Comparison of ENCODE assay signal across 25 cellular contexts in the genomic region with DNA sequence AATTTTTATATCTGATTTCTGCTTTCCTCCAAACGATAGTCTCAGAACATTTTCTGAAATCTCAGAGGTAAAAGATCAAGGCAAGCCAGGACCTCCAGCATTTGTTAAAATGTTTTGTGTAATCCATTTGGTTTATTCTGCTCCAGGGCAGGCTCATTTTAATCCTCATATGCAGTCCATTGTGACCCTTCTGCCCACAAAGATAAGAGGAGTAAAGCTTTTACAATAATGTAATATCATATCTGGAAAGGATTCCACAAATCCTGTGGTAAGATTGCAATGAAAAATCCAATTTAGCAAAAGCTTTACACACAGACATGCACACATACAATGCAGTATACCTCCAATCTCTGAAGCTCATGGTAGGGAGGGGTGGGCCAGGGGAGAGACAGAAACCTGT. TPM values are rescaled to one million over a fixed set of nuclear protein-coding genes. Genes with fewer than 3 reads are reported as not detected.
DNase-seq lines count a peak whose midpoint lies in the region; ATAC-seq, FAIRE-seq and TF ChIP-seq lines count a peak whose summit lies in the region.
"Had no signal": no experiment of that assay in that cellular context is flagged by ENCODE, and none has a peak within 500 bp of the region (broad histone marks: within the 10 kb centered on the region; RNA-seq: fewer than 3 reads in every experiment).

No MANE protein-coding gene starts in this region.

- H3K9me1 ChIP-seq in K562 (ENCODE audit: control insufficient read depth, insufficient read depth, low read length): no peaks in the 10 kb centered on the region

- H3K36me3 Mint-ChIP-seq in CD8-positive, alpha-beta T cell: no peaks in the 10 kb centered on the region
- H3K36me3 Mint-ChIP-seq: CD14-positive monocyte; CD4-positive, alpha-beta memory T cell; CD4-positive, CD25-positive, alpha-beta regulatory T cell had no signal

- H3K4me2 ChIP-seq in PC-9: peak overlapping the region; percentile 87
- peak overlapping the region; percentile 79 for H3K4me2 ChIP-seq in K562 (ENCODE audit: insufficient read depth, low read length)
- H3K4me2 ChIP-seq: BLaER1 had no signal

- FAIRE-seq in K562 (lab: Jason Lieb, UNC) (no peak), urothelium cell line (lab: Jason Lieb, UNC) (peak; percentile 35)
- FAIRE-seq: A204.1, D721Med, G401.6, GM12891, GM19239 had no signal

- DNase-seq in NCI-H226 (peak; percentile 55), PC-9 (no peak), K562 (ENCODE audit: extremely low read depth in 1 of 4, low spot score in 3 of 4) (no peak), urothelium cell line (ENCODE audit: low spot score) (no peak), HuH-7.5 (ENCODE audit: low spot score) (no peak), left lobe of liver (ENCODE audit: low spot score) (no peak)
- DNase-seq in CD8-positive, alpha-beta T cell: no peak
- DNase-seq: 8988T; ACHN; BE2C; C1 segment of cervical spinal cord; Caco-2; Calu3; CD4-positive, alpha-beta memory T cell; CD4-positive, CD25-positive, alpha-beta regulatory T cell; DMS79 treated with DMSO at 0.1 percent for 48 hours; GF-D8 had no signal

- in situ Hi-C loops in K562 (cut with MboI): no loop called here

- no TSS peak for BruUV-seq in PC-9 (replicated peaks; lab: Mats Ljungman, UMichigan)
- no TSS peak for BruUV-seq in K562 (replicated peaks; lab: Mats Ljungman, UMichigan)

- no peaks in the 10 kb centered on the region for H3K79me2 ChIP-seq in PC-9 (ENCODE audit: low read depth)
- 0 out of 3 replicates have a peak, but pooled peaks cover 3% of the 10 kb centered on the region for H3K79me2 ChIP-seq in K562 (ENCODE audit: control insufficient read depth, insufficient read depth, low read length)

- no peaks in the 10 kb centered on the region for H3K27me3 Mint-ChIP-seq in CD8-positive, alpha-beta T cell (ENCODE audit: low read depth)

- no peak for TF ChIP-seq POLR2A in K562 (conservative IDR thresholded peaks at IDR 0.05)

- H3F3A ChIP-seq in PC-9 (ENCODE audit: insufficient read depth, low read depth): no peaks in the 10 kb centered on the region

- intact Hi-C loops in PC-9 (cut with micrococcal nuclease; ENCODE audit: unreplicated experiment) (no loop called here), K562 (cut with micrococcal nuclease) (no loop called here)
- intact Hi-C loops in CD8-positive, alpha-beta T cell (cut with DNase I, micrococcal nuclease): no loop called here

- TF ChIP-seq EP300 in K562 (IDR thresholded peaks at IDR 0.05; ENCODE audit: low read length): no peak

- H2AFZ ChIP-seq in PC-9 (no peak overlapping the region), K562 (ENCODE audit: low read depth, low read length) (peak overlapping the region; percentile 86; the same call in 1 of the 2 replicates)

- H3K9me3 Mint-ChIP-seq in CD8-positive, alpha-beta T cell: no peaks in the 10 kb centered on the region

- TF ChIP-seq CTCF in PC-9 (conservative IDR thresholded peaks at IDR 0.05) (no peak), K562 (IDR thresholded peaks at IDR 0.05 in 2 of 3, conservative IDR thresholded peaks at IDR 0.05 in 1 of 3; ENCODE audit: insufficient read depth in 2 of 3, low read depth in 1 of 3, low read length in 3 of 3) (no peak)
- no peak for TF ChIP-seq CTCF in CD8-positive, alpha-beta T cell (IDR thresholded peaks at IDR 0.05)

- H4K20me1 ChIP-seq in PC-9 (ENCODE audit: insufficient read depth) (no peaks in the 10 kb centered on the region), K562 (replicated peaks; ENCODE audit: control insufficient read depth, insufficient read depth, low read length) (no peaks in the 10 kb centered on the region)
- H4K20me1 ChIP-seq: BLaER1 had no signal

- peak overlapping the region in 1 of 2 experiments; percentile 78; a peak in 1 of 4 replicates for H3K9ac ChIP-seq in K562 (ENCODE audit: insufficient read depth in 1 of 2, low read depth in 2 of 2, low read length in 2 of 2)
- H3K9ac ChIP-seq: BLaER1 had no signal

- ATAC-seq in K562 (peak; percentile 49; the same call in 2 of the 3 replicates), HG03175 (IDR thresholded peaks at IDR 0.05; ENCODE audit: unreplicated experiment) (no peak), left lobe of liver (no peak)
- ATAC-seq in CD8-positive, alpha-beta T cell: no peak

- H3K4me1 ChIP-seq in PC-9 (replicated peaks; ENCODE audit: insufficient read depth) (peaks cover 7% of the 10 kb centered on the region), K562 (replicated peaks in 1 of 2; ENCODE audit: control insufficient read depth in 2 of 2, insufficient read depth in 2 of 2, low read length in 2 of 2) (no peaks in the 10 kb centered on the region; a peak in 2 of 5 replicates)
- H3K4me1 ChIP-seq in CD8-positive, alpha-beta T cell (ENCODE audit: insufficient read depth, low read length): no peaks in the 10 kb centered on the region
- H3K4me1 ChIP-seq: BE2C, BLaER1, Caco-2 had no signal

- H3K4me3 ChIP-seq in PC-9 (peak overlapping the region; percentile 83; the same call in 1 of the 2 replicates), K562 (peak overlapping the region; percentile 53)
- H3K4me3 ChIP-seq in CD8-positive, alpha-beta T cell (ENCODE audit: low read depth, low read length): no peak overlapping the region
- H3K4me3 ChIP-seq: BLaER1 had no signal

- no peak for TF ChIP-seq RAD21 in K562 (CRISPR knock-in tag; conservative IDR thresholded peaks at IDR 0.05 in 1 of 2, IDR thresholded peaks at IDR 0.05 in 1 of 2)

- no peak overlapping the region for H3K4me3 Mint-ChIP-seq in CD8-positive, alpha-beta T cell
- H3K4me3 Mint-ChIP-seq: CD14-positive monocyte; CD4-positive, alpha-beta memory T cell; CD4-positive, CD25-positive, alpha-beta regulatory T cell had no signal

- POLR2A ChIA-PET in PC-9 (lab: Charles Lee; ENCODE audit: unreplicated experiment) (interaction anchor here (0.7 kb wide), 1 partner anchor 406 kb away, joined by 4 read pairs; no protein-coding TSS in a partner anchor), K562 (lab: Yijun Ruan, JAX) (interaction anchor here (1.1 to 1.3 kb wide), 2 partner anchors 10 to 14 kb away, joined by 4 to 5 read pairs; no protein-coding TSS in a partner anchor)
- POLR2A ChIA-PET in CD8-positive, alpha-beta T cell (lab: Charles Lee): no interaction called here

- H3K4me1 Mint-ChIP-seq in CD8-positive, alpha-beta T cell (ENCODE audit: low read depth): no peaks in the 10 kb centered on the region
- H3K4me1 Mint-ChIP-seq: CD14-positive monocyte; CD4-positive, alpha-beta memory T cell; CD4-positive, CD25-positive, alpha-beta regulatory T cell had no signal

- H3K36me3 ChIP-seq in PC-9 (ENCODE audit: low read depth): no peaks in the 10 kb centered on the region
- no peaks in the 10 kb centered on the region for H3K36me3 ChIP-seq in K562 (ENCODE audit: control insufficient read depth, insufficient read depth, low read length)
- H3K36me3 ChIP-seq in CD8-positive, alpha-beta T cell (ENCODE audit: insufficient read depth, low read length): no peaks in the 10 kb centered on the region
- H3K36me3 ChIP-seq: BE2C, BLaER1 had no signal

- no peaks in the 10 kb centered on the region for H3K9me2 ChIP-seq in PC-9 (ENCODE audit: insufficient read depth)

- H3K27ac ChIP-seq in PC-9: no peak overlapping the region
- H3K27ac ChIP-seq in K562 (ENCODE audit: extremely low read depth, low read depth, low read length): no peak overlapping the region
- H3K27ac ChIP-seq in CD8-positive, alpha-beta T cell (ENCODE audit: low read depth, low read length): no peak overlapping the region
- H3K27ac ChIP-seq: BLaER1 had no signal

- CTCF ChIA-PET in PC-9 (lab: Charles Lee): no interaction called here
- CTCF ChIA-PET in K562 (lab: Yijun Ruan, JAX; ENCODE audit: low intra/inter-chr PET ratio): no interaction called here
- CTCF ChIA-PET in CD8-positive, alpha-beta T cell (lab: Charles Lee): no interaction called here

- no peak overlapping the region for H3K27ac Mint-ChIP-seq in CD8-positive, alpha-beta T cell
- H3K27ac Mint-ChIP-seq: CD14-positive monocyte; CD4-positive, alpha-beta memory T cell; CD4-positive, CD25-positive, alpha-beta regulatory T cell had no signal

- H3K27me3 ChIP-seq in PC-9 (ENCODE audit: insufficient read depth, low read depth): no peaks in the 10 kb centered on the region
- no peaks in the 10 kb centered on the region for H3K27me3 ChIP-seq in K562 (ENCODE audit: control insufficient read depth in 2 of 2, insufficient read depth in 2 of 2, low read length in 2 of 2)
- H3K27me3 ChIP-seq in CD8-positive, alpha-beta T cell (ENCODE audit: insufficient read depth, low read length): no peaks in the 10 kb centered on the region
- H3K27me3 ChIP-seq: BE2C, BLaER1 had no signal

- H3K9me3 ChIP-seq in PC-9 (ENCODE audit: insufficient read depth, low read depth): no peaks in the 10 kb centered on the region
- no peaks in the 10 kb centered on the region for H3K9me3 ChIP-seq in K562 (replicated peaks; ENCODE audit: control insufficient read depth, insufficient read depth, low read depth, low read length)
- no peaks in the 10 kb centered on the region for H3K9me3 ChIP-seq in CD8-positive, alpha-beta T cell (ENCODE audit: low read length)
- H3K9me3 ChIP-seq: BE2C, BLaER1, Caco-2 had no signal

- WGBS in K562 (ENCODE audit: insufficient coverage, low coverage, missing lambda C conversion rate): 0% methylated on average over 1 of the region's 1 CpG

TF ChIP-seq in K562, 482 proteins besides CTCF, POLR2A, EP300 and RAD21 (continues in another document):
- TF ChIP-seq EWSR1 (IDR thresholded peaks at IDR 0.05; ENCODE audit: borderline replicate concordance, low read depth, partially characterized antibody): no peak

RNA-seq across cellular contexts. Expression of gene KCNH5, which starts 55.3 kb away (rescaled TPM):
- total RNA-seq in PC-9 (2021) (1.4 TPM in 2 replicates), K562 (2014; rRNA removed) (0.98 and 1.6 TPM in 2 replicates), K562 (2014; rRNA removed; fragmentation: Illumina TruSeq; extraction: Trizol) (2.3 and 2.4 TPM in 2 replicates), K562 (2015; rRNA removed; fragmentation: Illumina TruSeq; extraction: Trizol) (1.4 and 1.8 TPM in 2 replicates), K562 (2021) (1.2 and 1.5 TPM in 2 replicates), left lobe of liver (not detected)
- total RNA-seq in K562 (2011; cell fraction: chromatin; rRNA removed; ENCODE audit: low replicate concordance): 4.5 and 9.5 TPM in 2 replicates
- total RNA-seq in K562 (2011; cell fraction: nucleolus; rRNA removed): 2.2 and 4.7 TPM in 2 replicates
- 3.4 and 4.8 TPM in 2 replicates for total RNA-seq in K562 (2011; cell fraction: nucleoplasm; rRNA removed)
- polyA plus RNA-seq in K562 (2011; rRNA removed) (0.12 and 1.3 TPM in 2 replicates), K562 (2014; fragmentation: Illumina TruSeq; extraction: Trizol) (1.4 and 1.7 TPM in 2 replicates), K562 (2014; fragmentation: Nextera tagmentation; extraction: Ambion mirVana) (1 to 10 TPM; 1.8 to 2.1 TPM), K562 (2014; rRNA removed) (1.1 and 1.9 TPM in 2 replicates)
- polyA plus RNA-seq in K562 (2011; cell fraction: cytosol; rRNA removed): 0.09 and 0.28 TPM in 2 replicates
- 0.21 and 0.75 TPM in 2 replicates for polyA plus RNA-seq in K562 (2011; cell fraction: nucleus; rRNA removed)
- 0.80 and 1.0 TPM in 2 replicates for polyA plus RNA-seq in K562 (2012)
- polyA minus RNA-seq in K562 (2011; rRNA and poly(A)+ RNA removed): 0.60 and 4.3 TPM in 2 replicates
- polyA minus RNA-seq in K562 (2011; cell fraction: cytosol; rRNA and poly(A)+ RNA removed): 1.0 TPM in 1 of 2 replicates, not detected in the other
- polyA minus RNA-seq in K562 (2011; cell fraction: nucleus; rRNA and poly(A)+ RNA removed): 0.44 and 2.4 TPM in 2 replicates
- not detected for total RNA-seq in CD8-positive, alpha-beta T cell
- total RNA-seq: Caco-2; Calu3; CD4-positive, alpha-beta memory T cell; CD4-positive, CD25-positive, alpha-beta regulatory T cell had no signal
- polyA plus RNA-seq: CD14-positive monocyte; CD4-positive, alpha-beta memory T cell; CD4-positive, CD25-positive, alpha-beta regulatory T cell had no signal
